Comparison of ENCODE assay signal across 7 cellular contexts in the genomic region with DNA sequence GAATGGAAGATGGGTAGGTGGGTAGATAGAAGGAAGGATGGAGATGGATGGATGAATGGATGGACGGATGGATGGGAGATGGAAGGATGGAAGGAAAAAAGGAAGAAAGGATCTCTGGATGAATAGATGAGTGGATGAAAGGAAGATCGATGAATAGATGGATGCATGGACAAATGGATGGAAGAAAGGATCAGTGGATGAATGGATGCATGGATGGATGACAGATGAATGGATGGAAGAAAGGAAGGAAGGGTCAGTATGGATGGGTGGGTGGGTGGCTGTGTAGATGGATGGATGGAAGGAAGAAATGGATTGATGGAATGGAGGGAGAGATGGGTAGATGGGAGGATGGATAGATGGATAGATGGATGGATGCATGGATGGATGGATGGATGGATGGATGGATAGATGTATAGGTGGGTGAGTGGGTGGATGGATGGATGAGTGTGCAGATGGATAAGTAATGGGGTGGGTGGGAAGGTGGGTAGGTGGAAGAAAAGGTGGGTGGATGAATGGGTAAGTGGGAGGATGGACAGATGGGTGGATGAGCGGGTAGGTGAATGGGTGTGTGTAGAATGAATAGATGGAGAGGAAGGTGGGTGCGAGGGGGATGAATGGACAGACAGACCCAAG. TPM values are rescaled to one million over a fixed set of nuclear protein-coding genes. Genes with fewer than 3 reads are reported as not detected.
"Had no signal": no experiment of that assay in that cellular context is flagged by ENCODE, and none has a peak within 500 bp of the region (broad histone marks: within the 10 kb centered on the region; RNA-seq: fewer than 3 reads in every experiment).

No MANE protein-coding gene starts in this region.

- H3K4me3 ChIP-seq: GM23248 had no signal

- DNase-seq: GOT3, H9 had no signal

- H2AFZ ChIP-seq: GM23248 had no signal

- H3K9ac ChIP-seq: GM23248, KMS-11 had no signal

- H3K27ac ChIP-seq: GM23248, KMS-11 had no signal

- FAIRE-seq: H54, HTR-8/SVneo had no signal

- H3K4me2 ChIP-seq: KMS-11 had no signal

RNA-seq across cellular contexts. Expression of a gene that starts 14.6 kb away (rescaled TPM):
- total RNA-seq: HT-29 had no signal
